In genomic region chr6:150233797-150234399, GRCh38 we compare ENCODE assay signal across 33 cellular contexts.
"Had no signal": no experiment of that assay in that cellular context is flagged by ENCODE, and none has a peak within 500 bp of the region (broad histone marks: within the 10 kb centered on the region; RNA-seq: fewer than 3 reads in every experiment).

No MANE protein-coding gene starts in this region.

- H3K36me3 Mint-ChIP-seq: activated naive CD4-positive, alpha-beta T cell treated with anti-CD3 and anti-CD28 coated beads, Interleukin-2, amount 50 U/mL, for 72 hours; natural killer cell treated with Interleukin-12 subunit alpha and Interleukin-12 subunit beta and Interleukin-15 and Interleukin-18, amount 100 ng/mL, for 72 hours; stimulated activated memory B cell treated with anti-CD40 and anti-IgM and Interleukin-4, amounts not matched to agents 10 μg/mL and 1 μg/mL and 100 μg/mL, for 72 hours had no signal

- H3K4me3 Mint-ChIP-seq: activated CD4-positive, alpha-beta T cell treated with anti-CD3 and anti-CD28 coated beads for 36 hours; activated CD8-positive, alpha-beta memory T cell treated with anti-CD3 and anti-CD28 coated beads, Interleukin-2, amount 10 ng/mL, durations not matched to agents 7 days and 5 days; activated CD8-positive, alpha-beta T cell treated with anti-CD3 and anti-CD28 coated beads, Interleukin-2, amount 10 ng/mL, durations not matched to agents 7 days and 5 days; central memory CD8-positive, alpha-beta T cell; natural killer cell treated with Interleukin-12 subunit alpha and Interleukin-12 subunit beta and Interleukin-15 and Interleukin-18, amount 100 ng/mL, for 72 hours; stimulated activated memory B cell treated with anti-CD40 and anti-IgM and Interleukin-4, amounts not matched to agents 10 μg/mL and 1 μg/mL and 100 μg/mL, for 72 hours; stimulated activated naive CD8-positive, alpha-beta T cell treated with anti-CD3 and anti-CD28 coated beads, Interleukin-15, amount 100 ng/mL, for 72 hours; T-helper 2 cell treated with Interferon-gamma antibody and Interleukin-4, amounts not matched to agents 5 μg/mL and 100 μg/mL, for 36 hours had no signal

- H3K27ac Mint-ChIP-seq: activated CD4-positive, alpha-beta T cell treated with anti-CD3 and anti-CD28 coated beads for 36 hours; activated CD8-positive, alpha-beta memory T cell treated with anti-CD3 and anti-CD28 coated beads, Interleukin-2, amount 10 ng/mL, durations not matched to agents 7 days and 5 days; activated CD8-positive, alpha-beta T cell treated with anti-CD3 and anti-CD28 coated beads, Interleukin-2, amount 10 ng/mL, durations not matched to agents 7 days and 5 days; activated naive CD4-positive, alpha-beta T cell treated with anti-CD3 and anti-CD28 coated beads, Interleukin-2, amount 50 U/mL, for 72 hours; activated T-helper 2 cell treated with anti-CD3 and anti-CD28 coated beads, Interferon-gamma antibody, Interleukin-2, Interleukin-4, amounts not matched to agents 10 μg/mL and 5 μg/mL and 100 μg/mL, durations not matched to agents 14 hours and 24 hours and 36 hours; natural killer cell treated with Interleukin-12 subunit alpha and Interleukin-12 subunit beta and Interleukin-15 and Interleukin-18, amount 100 ng/mL, for 72 hours; progenitor cell of endocrine pancreas; stimulated activated memory B cell treated with anti-CD40 and anti-IgM and Interleukin-4, amounts not matched to agents 10 μg/mL and 1 μg/mL and 100 μg/mL, for 72 hours; stimulated activated naive CD8-positive, alpha-beta T cell treated with anti-CD3 and anti-CD28 coated beads, Interleukin-15, amount 100 ng/mL, for 72 hours; T-helper 2 cell treated with Interferon-gamma antibody and Interleukin-4, amounts not matched to agents 5 μg/mL and 100 μg/mL, for 36 hours had no signal

- ATAC-seq: activated CD4-positive, alpha-beta T cell treated with anti-CD3 and anti-CD28 coated beads for 36 hours; activated CD8-positive, alpha-beta memory T cell treated with anti-CD3 and anti-CD28 coated beads, Interleukin-2, amount 10 ng/mL, durations not matched to agents 7 days and 5 days; activated CD8-positive, alpha-beta T cell treated with anti-CD3 and anti-CD28 coated beads, Interleukin-2, amount 10 ng/mL, durations not matched to agents 7 days and 5 days; activated naive CD4-positive, alpha-beta T cell treated with anti-CD3 and anti-CD28 coated beads, Interleukin-2, amount 50 U/mL, for 72 hours; heart right ventricle; mucosa of descending colon; natural killer cell treated with Interleukin-12 subunit alpha and Interleukin-12 subunit beta and Interleukin-15 and Interleukin-18, amount 100 ng/mL, for 72 hours; sciatic nerve; stimulated activated memory B cell treated with anti-CD40 and anti-IgM and Interleukin-4, amounts not matched to agents 10 μg/mL and 1 μg/mL and 100 μg/mL, for 72 hours; stimulated activated naive CD8-positive, alpha-beta T cell treated with anti-CD3 and anti-CD28 coated beads, Interleukin-15, amount 100 ng/mL, for 72 hours had no signal

- H3K36me3 ChIP-seq: breast epithelium, heart right ventricle, left ventricle myocardium inferior, thyroid gland, upper lobe of left lung, vagina had no signal

- H3K4me3 ChIP-seq: breast epithelium, heart right ventricle, left ventricle myocardium inferior, lung, mucosa of descending colon, skin epidermis, thyroid gland, upper lobe of left lung, vagina had no signal

- H3K27ac ChIP-seq: breast epithelium, heart right ventricle, left ventricle myocardium inferior, skin epidermis, thyroid gland, upper lobe of left lung, vagina had no signal

- H3K4me1 Mint-ChIP-seq: stimulated activated memory B cell treated with anti-CD40 and anti-IgM and Interleukin-4, amounts not matched to agents 10 μg/mL and 1 μg/mL and 100 μg/mL, for 72 hours had no signal

- H3K27me3 ChIP-seq: breast epithelium, thyroid gland, upper lobe of left lung, vagina had no signal

- H3K9me3 ChIP-seq: breast epithelium, mucosa of descending colon, thyroid gland, upper lobe of left lung, vagina had no signal

- H3K9me3 Mint-ChIP-seq: central memory CD8-positive, alpha-beta T cell; natural killer cell treated with Interleukin-12 subunit alpha and Interleukin-12 subunit beta and Interleukin-15 and Interleukin-18, amount 100 ng/mL, for 72 hours had no signal

- H3K4me1 ChIP-seq: breast epithelium, vagina had no signal

- DNase-seq: activated CD4-positive, alpha-beta T cell treated with anti-CD3 and anti-CD28 coated beads for 36 hours; activated CD4-positive, CD25-positive, alpha-beta regulatory T cell; activated CD8-positive, alpha-beta memory T cell treated with anti-CD3 and anti-CD28 coated beads, Interleukin-2, amount 10 ng/mL, durations not matched to agents 7 days and 5 days; activated CD8-positive, alpha-beta T cell treated with anti-CD3 and anti-CD28 coated beads, Interleukin-2, amount 10 ng/mL, durations not matched to agents 7 days and 5 days; activated naive CD4-positive, alpha-beta T cell; activated T-cell treated with anti-CD3 and anti-CD28 coated beads, Interleukin-2, amount 50 U/mL, for 48 hours; dermis blood vessel endothelial cell; effector CD8-positive, alpha-beta T cell; erythroblast; heart right ventricle; left ventricle myocardium inferior; mesendoderm; mucosa of descending colon; retina; stimulated activated CD4-positive, alpha-beta T cell treated with anti-CD3 and anti-CD28 coated beads, Interleukin-4, amount 100 ng/mL, for 4 hours; stimulated activated CD8-positive, alpha-beta memory T cell treated with anti-CD3 and anti-CD28 coated beads, Interleukin-4, amount 100 ng/mL, for 48 hours; stimulated activated naive CD8-positive, alpha-beta T cell treated with anti-CD3 and anti-CD28 coated beads, Interleukin-15, amount 100 ng/mL, for 72 hours; substantia nigra; T-helper 1 cell; thyroid gland; upper lobe of left lung had no signal
